Comparison of ENCODE assay signal across 1 cellular context in genomic region chr16:80997964-80998620, GRCh38.
TF ChIP-seq lines count a peak whose summit lies in the region.

No MANE protein-coding gene starts in this region.

TF ChIP-seq in liver, 16 proteins besides CTCF, POLR2A, EP300 and RAD21 (continued from another document):
- no peak for TF ChIP-seq ZBTB33 (IDR thresholded peaks at IDR 0.05)
- TF ChIP-seq ATF3 (IDR thresholded peaks at IDR 0.05), result no peak
- TF ChIP-seq EGR1 (IDR thresholded peaks at IDR 0.05; ENCODE audit: low read depth in 2 of 2), result no peak
- TF ChIP-seq HNF4G (IDR thresholded peaks at IDR 0.05), result no peak
- no peak for TF ChIP-seq HNF4A (conservative IDR thresholded peaks at IDR 0.05)
- TF ChIP-seq NR2F2 (IDR thresholded peaks at IDR 0.05), result no peak
- no peak for TF ChIP-seq YY1 (IDR thresholded peaks at IDR 0.05)
- no peak for TF ChIP-seq GABPA (IDR thresholded peaks at IDR 0.05 in 1 of 2, conservative IDR thresholded peaks at IDR 0.05 in 1 of 2)
- TF ChIP-seq REST (IDR thresholded peaks at IDR 0.05), result no peak
- no peak for TF ChIP-seq FOXA1 (IDR thresholded peaks at IDR 0.05)
